8 cellular contexts compared by ENCODE assay signal in genomic region chr10:12844796-12845524, GRCh38.
DNase-seq lines count a peak whose midpoint lies in the region; ATAC-seq and TF ChIP-seq lines count a peak whose summit lies in the region.

No MANE protein-coding gene starts in this region.

- H3K9me3 ChIP-seq in PC-9 (ENCODE audit: insufficient read depth, low read depth) (no peaks in the 10 kb centered on the region), osteoblast (ENCODE audit: low read depth, low read length) (no peaks in the 10 kb centered on the region)

- H2AFZ ChIP-seq in PC-9 (0 out of 2 replicates have a peak overlapping the region, but pooled peaks have one; percentile 63), osteoblast (ENCODE audit: low read length) (peak overlapping the region; percentile 73)

- no peaks in the 10 kb centered on the region for H3K27me3 ChIP-seq in PC-9 (ENCODE audit: insufficient read depth, low read depth)
- peaks cover 12% of the 10 kb centered on the region for H3K27me3 ChIP-seq in osteoblast (ENCODE audit: insufficient read depth, low read length)

- intact Hi-C loops in PC-9 (cut with micrococcal nuclease; ENCODE audit: unreplicated experiment) = no loop called here

- H3F3A ChIP-seq in PC-9 (ENCODE audit: insufficient read depth, low read depth) = peaks cover 8% of the 10 kb centered on the region; the same call in 1 of the 2 replicates

- no peaks in the 10 kb centered on the region for H3K9me2 ChIP-seq in PC-9 (ENCODE audit: insufficient read depth)

- H3K4me3 ChIP-seq in AG10803 (ENCODE audit: low read length) (peak overlapping the region; percentile 17), PC-9 (peak overlapping the region; percentile 29; the same call in 1 of the 2 replicates), osteoblast (ENCODE audit: insufficient read depth, low read length) (peak overlapping the region; percentile 49)

- no peaks in the 10 kb centered on the region for H4K20me1 ChIP-seq in PC-9 (ENCODE audit: insufficient read depth)
- no peaks in the 10 kb centered on the region for H4K20me1 ChIP-seq in osteoblast (ENCODE audit: insufficient read depth, low read length)

- H3K4me2 ChIP-seq in PC-9 = peak overlapping the region; percentile 74
- peak overlapping the region; percentile 76 for H3K4me2 ChIP-seq in osteoblast (ENCODE audit: insufficient read depth, low read length)

- POLR2A ChIA-PET in PC-9 (lab: Charles Lee; ENCODE audit: unreplicated experiment) = interaction anchor here (0.6 kb wide), 1 partner anchor 637 kb away, joined by 3 read pairs; no protein-coding TSS in a partner anchor

- H3K27ac ChIP-seq in PC-9 (no peak overlapping the region; the same call in 1 of the 2 replicates), osteoblast (ENCODE audit: low read depth, low read length) (peak overlapping the region; percentile 56)

- ATAC-seq in GM19463 (IDR thresholded peaks at IDR 0.05; ENCODE audit: unreplicated experiment) (no peak), GM18858 (IDR thresholded peaks at IDR 0.05; ENCODE audit: unreplicated experiment) (no peak)

- H3K79me2 ChIP-seq in PC-9 (ENCODE audit: low read depth) (no peaks in the 10 kb centered on the region), osteoblast (ENCODE audit: insufficient read depth, low read length) (no peaks in the 10 kb centered on the region)

- H3K36me3 ChIP-seq in PC-9 (ENCODE audit: low read depth) (no peaks in the 10 kb centered on the region), osteoblast (ENCODE audit: insufficient read depth, low read length) (no peaks in the 10 kb centered on the region)

- H3K4me1 ChIP-seq in PC-9 (replicated peaks; ENCODE audit: insufficient read depth) = peaks cover 13% of the 10 kb centered on the region
- peaks cover 14% of the 10 kb centered on the region for H3K4me1 ChIP-seq in osteoblast (ENCODE audit: insufficient read depth, low read length)

- BruUV-seq in PC-9 (replicated peaks; lab: Mats Ljungman, UMichigan) = no TSS peak

- TF ChIP-seq CTCF in AG10803 (conservative IDR thresholded peaks at IDR 0.05; ENCODE audit: low read length) = no peak
- TF ChIP-seq CTCF in PC-9 (conservative IDR thresholded peaks at IDR 0.05) = no peak
- no peak for TF ChIP-seq CTCF in osteoblast (IDR thresholded peaks at IDR 0.05; ENCODE audit: extremely low read depth, low read depth, low read length)

- CTCF ChIA-PET in PC-9 (lab: Charles Lee) = no interaction called here

- peak; percentile 81 for DNase-seq in AG10803 (ENCODE audit: low read depth)
- DNase-seq in PC-9 = peak; percentile 24 to 56
- peak; percentile 40 for DNase-seq in fibroblast of gingiva (ENCODE audit: low read depth)
- DNase-seq in osteoblast (ENCODE audit: insufficient read length, low spot score, missing footprints) = peak; percentile 89
- DNase-seq in NCI-H146 (lab: John Stamatoyannopoulos, UW) = no peak
- DNase-seq in activated CD4-positive, CD25-positive, alpha-beta regulatory T cell (lab: John Stamatoyannopoulos, UW) = no peak

Comparison
In these comparisons a context has a peak if more than half of its experiments do, and no peak if none do; other contexts are left out.
1. DNase-seq: peak in AG10803 (single experiment), PC-9 (2 of 2), fibroblast of gingiva (single experiment) and osteoblast (single experiment); none in NCI-H146 (single experiment) and activated CD4-positive, CD25-positive, alpha-beta regulatory T cell (0 of 4).
2. Peak in every context shown above with its lines, with median percentiles within 50 percentile points of each other: H3K4me3 ChIP-seq.